ENCODE assay signal across 2 cellular contexts in the genomic region with DNA sequence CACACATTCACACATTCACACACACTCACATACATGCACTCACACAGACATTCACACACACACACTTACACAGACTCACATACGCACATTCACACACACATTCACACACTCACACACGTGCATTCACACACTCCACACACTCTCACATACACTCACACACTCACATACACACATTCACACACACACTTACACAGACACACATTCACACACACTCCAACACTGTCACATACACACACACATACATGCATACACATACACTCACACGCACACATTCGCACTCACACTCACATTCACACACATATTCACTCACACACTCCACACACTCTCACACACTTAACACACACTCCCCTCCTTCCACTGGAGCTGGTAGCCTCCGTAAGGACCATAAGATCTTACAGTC.
A peak's percentile ranks its signal among the peaks of the same experiment; 100 is the strongest.
TF ChIP-seq lines count a peak whose summit lies in the region.

No MANE protein-coding gene starts in this region.

TF ChIP-seq in HepG2, 621 proteins besides CTCF, POLR2A, EP300 and RAD21 (continued from another document and continues in another):
- TF ChIP-seq ZNF318 (CRISPR knock-in tag; IDR thresholded peaks at IDR 0.05) (no peak), FOXP4 (CRISPR knock-in tag; IDR thresholded peaks at IDR 0.05) (no peak), SP4 (CRISPR knock-in tag; IDR thresholded peaks at IDR 0.05) (no peak), HNF4A (CRISPR knock-in tag; IDR thresholded peaks at IDR 0.05) (no peak), ZNF367 (CRISPR knock-in tag; IDR thresholded peaks at IDR 0.05; ENCODE audit: borderline replicate concordance) (no peak), GLI4 (CRISPR knock-in tag; IDR thresholded peaks at IDR 0.05; ENCODE audit: borderline replicate concordance) (no peak), TBL1XR1 (IDR thresholded peaks at IDR 0.05; ENCODE audit: borderline replicate concordance, low read length, partially characterized antibody) (no peak)
- TF ChIP-seq, protein P1, sequence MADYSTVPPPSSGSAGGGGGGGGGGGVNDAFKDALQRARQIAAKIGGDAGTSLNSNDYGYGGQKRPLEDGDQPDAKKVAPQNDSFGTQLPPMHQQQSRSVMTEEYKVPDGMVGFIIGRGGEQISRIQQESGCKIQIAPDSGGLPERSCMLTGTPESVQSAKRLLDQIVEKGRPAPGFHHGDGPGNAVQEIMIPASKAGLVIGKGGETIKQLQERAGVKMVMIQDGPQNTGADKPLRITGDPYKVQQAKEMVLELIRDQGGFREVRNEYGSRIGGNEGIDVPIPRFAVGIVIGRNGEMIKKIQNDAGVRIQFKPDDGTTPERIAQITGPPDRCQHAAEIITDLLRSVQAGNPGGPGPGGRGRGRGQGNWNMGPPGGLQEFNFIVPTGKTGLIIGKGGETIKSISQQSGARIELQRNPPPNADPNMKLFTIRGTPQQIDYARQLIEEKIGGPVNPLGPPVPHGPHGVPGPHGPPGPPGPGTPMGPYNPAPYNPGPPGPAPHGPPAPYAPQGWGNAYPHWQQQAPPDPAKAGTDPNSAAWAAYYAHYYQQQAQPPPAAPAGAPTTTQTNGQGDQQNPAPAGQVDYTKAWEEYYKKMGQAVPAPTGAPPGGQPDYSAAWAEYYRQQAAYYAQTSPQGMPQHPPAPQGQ (CRISPR knock-in tag; IDR thresholded peaks at IDR 0.05; ENCODE audit: borderline replicate concordance) = no peak
- TF ChIP-seq, protein P2, sequence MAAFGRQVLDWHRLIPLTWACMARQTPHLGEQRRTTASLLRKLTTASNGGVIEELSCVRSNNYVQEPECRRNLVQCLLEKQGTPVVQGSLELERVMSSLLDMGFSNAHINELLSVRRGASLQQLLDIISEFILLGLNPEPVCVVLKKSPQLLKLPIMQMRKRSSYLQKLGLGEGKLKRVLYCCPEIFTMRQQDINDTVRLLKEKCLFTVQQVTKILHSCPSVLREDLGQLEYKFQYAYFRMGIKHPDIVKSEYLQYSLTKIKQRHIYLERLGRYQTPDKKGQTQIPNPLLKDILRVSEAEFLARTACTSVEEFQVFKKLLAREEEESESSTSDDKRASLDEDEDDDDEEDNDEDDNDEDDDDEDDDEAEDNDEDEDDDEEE (CRISPR knock-in tag; IDR thresholded peaks at IDR 0.05) = no peak

TF ChIP-seq in K562, 482 proteins besides CTCF, POLR2A, EP300 and RAD21 (continued from another document):
- TF ChIP-seq TCF15 (CRISPR knock-in tag; IDR thresholded peaks at IDR 0.05) (no peak), TSC22D4 (tag; IDR thresholded peaks at IDR 0.05) (peak; percentile 98), RBM14 (IDR thresholded peaks at IDR 0.05; ENCODE audit: borderline replicate concordance, insufficient read depth, low read depth, low read length) (no peak), ZNF76 (CRISPR knock-in tag; IDR thresholded peaks at IDR 0.05; ENCODE audit: borderline replicate concordance) (no peak), SMAD3 (CRISPR knock-in tag; conservative IDR thresholded peaks at IDR 0.05) (no peak), CREB3 (tag; conservative IDR thresholded peaks at IDR 0.05; ENCODE audit: low read depth) (no peak), POLR2AphosphoS5 (IDR thresholded peaks at IDR 0.05; ENCODE audit: control insufficient read depth, insufficient read depth, low read depth, low read length) (no peak), MYNN (IDR thresholded peaks at IDR 0.05) (peak; percentile 30; the same call in 1 of the 2 replicates), MYNN (CRISPR knock-in tag; IDR thresholded peaks at IDR 0.05) (no peak), ZBTB49 (CRISPR knock-in tag; IDR thresholded peaks at IDR 0.05; ENCODE audit: borderline replicate concordance) (no peak), MAZ (CRISPR knock-in tag; conservative IDR thresholded peaks at IDR 0.05 in 1 of 2, IDR thresholded peaks at IDR 0.05 in 1 of 2) (no peak)
- TF ChIP-seq, protein P3, sequence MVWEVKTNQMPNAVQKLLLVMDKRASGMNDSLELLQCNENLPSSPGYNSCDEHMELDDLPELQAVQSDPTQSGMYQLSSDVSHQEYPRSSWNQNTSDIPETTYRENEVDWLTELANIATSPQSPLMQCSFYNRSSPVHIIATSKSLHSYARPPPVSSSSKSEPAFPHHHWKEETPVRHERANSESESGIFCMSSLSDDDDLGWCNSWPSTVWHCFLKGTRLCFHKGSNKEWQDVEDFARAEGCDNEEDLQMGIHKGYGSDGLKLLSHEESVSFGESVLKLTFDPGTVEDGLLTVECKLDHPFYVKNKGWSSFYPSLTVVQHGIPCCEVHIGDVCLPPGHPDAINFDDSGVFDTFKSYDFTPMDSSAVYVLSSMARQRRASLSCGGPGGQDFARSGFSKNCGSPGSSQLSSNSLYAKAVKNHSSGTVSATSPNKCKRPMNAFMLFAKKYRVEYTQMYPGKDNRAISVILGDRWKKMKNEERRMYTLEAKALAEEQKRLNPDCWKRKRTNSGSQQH (CRISPR knock-in tag; IDR thresholded peaks at IDR 0.05) = peak; percentile 90; the same call in 1 of the 2 replicates
- TF ChIP-seq, protein P4, sequence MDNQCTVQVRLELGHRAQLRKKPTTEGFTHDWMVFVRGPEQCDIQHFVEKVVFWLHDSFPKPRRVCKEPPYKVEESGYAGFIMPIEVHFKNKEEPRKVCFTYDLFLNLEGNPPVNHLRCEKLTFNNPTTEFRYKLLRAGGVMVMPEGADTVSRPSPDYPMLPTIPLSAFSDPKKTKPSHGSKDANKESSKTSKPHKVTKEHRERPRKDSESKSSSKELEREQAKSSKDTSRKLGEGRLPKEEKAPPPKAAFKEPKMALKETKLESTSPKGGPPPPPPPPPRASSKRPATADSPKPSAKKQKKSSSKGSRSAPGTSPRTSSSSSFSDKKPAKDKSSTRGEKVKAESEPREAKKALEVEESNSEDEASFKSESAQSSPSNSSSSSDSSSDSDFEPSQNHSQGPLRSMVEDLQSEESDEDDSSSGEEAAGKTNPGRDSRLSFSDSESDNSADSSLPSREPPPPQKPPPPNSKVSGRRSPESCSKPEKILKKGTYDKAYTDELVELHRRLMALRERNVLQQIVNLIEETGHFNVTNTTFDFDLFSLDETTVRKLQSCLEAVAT (IDR thresholded peaks at IDR 0.05) = peak in 1 of 2 experiments; percentile 28; a peak in 1 of 4 replicates
TF ChIP-seq in K562: peak in this region for 14.
